ENCODE assay signal across 1 cellular context in genomic region chr12:113996026-113996425, GRCh38.
TF ChIP-seq lines count a peak whose summit lies in the region.

No MANE protein-coding gene starts in this region.

TF ChIP-seq in GM12878, 131 proteins besides CTCF, POLR2A, EP300 and RAD21 (continued from another document):
- TF ChIP-seq CUX1 (IDR thresholded peaks at IDR 0.05; ENCODE audit: insufficient replicate concordance, low read depth, low read length) (no peak), ASH2L (IDR thresholded peaks at IDR 0.05; ENCODE audit: borderline replicate concordance, low read depth) (no peak), TCF3 (IDR thresholded peaks at IDR 0.05; ENCODE audit: borderline replicate concordance, insufficient read depth, low read depth, low read length) (no peak), SMARCA5 (IDR thresholded peaks at IDR 0.05) (no peak), SREBF2 (IDR thresholded peaks at IDR 0.05; ENCODE audit: low read length) (no peak)
TF ChIP-seq in GM12878: peak in this region for 0.
